24 cellular contexts compared by ENCODE assay signal in genomic region chr2:109727929-109728447, GRCh38.
"Had no signal": no experiment of that assay in that cellular context is flagged by ENCODE, and none has a peak within 500 bp of the region (broad histone marks: within the 10 kb centered on the region; RNA-seq: fewer than 3 reads in every experiment).

No MANE protein-coding gene starts in this region.

- FAIRE-seq: endothelial cell of umbilical vein, frontal cortex, TTC549 had no signal

- H3K4me1 ChIP-seq: SJCRH30, stomach had no signal

- DNase-seq: activated CD4-positive, alpha-beta T cell treated with anti-CD3 and anti-CD28 coated beads for 1 hour; activated effector memory CD4-positive, alpha-beta T cell treated with anti-CD3 and anti-CD28 coated beads, Interleukin-2, amount 50 U/mL, for 16 hours; activated naive CD4-positive, alpha-beta T cell treated with anti-CD3 and anti-CD28 coated beads, Interleukin-2, amount 50 U/mL, for 16 hours; activated naive CD8-positive, alpha-beta T cell treated with anti-CD3 and anti-CD28 coated beads, Interleukin-2, amount 50 U/mL, for 24 hours; activated T-cell treated with anti-CD3 and anti-CD28 coated beads for 4 hours; caudate nucleus; effector memory CD8-positive, alpha-beta T cell; glutamatergic neuron; hypothalamus; left ventricle myocardium superior; mesenchymal stem cell; naive B cell; occipital lobe; SJCRH30; stimulated activated CD4-positive, alpha-beta T cell treated with anti-CD3 and anti-CD28 coated beads, Interleukin-1b, Interleukin-23, amount 100 ng/mL, for 48 hours; stomach; T-cell had no signal

- H3K27me3 ChIP-seq: esophagus muscularis mucosa, SJCRH30, suprapubic skin, tibial nerve had no signal

- H3K27ac Mint-ChIP-seq: activated naive CD8-positive, alpha-beta T cell treated with anti-CD3 and anti-CD28 coated beads, Interleukin-2, amount 50 U/mL, for 24 hours; effector memory CD8-positive, alpha-beta T cell; naive B cell; stimulated activated memory B cell treated with anti-CD40 and anti-IgM and Interleukin-4, amounts not matched to agents 10 μg/mL and 1 μg/mL and 100 μg/mL, for 72 hours; T-cell had no signal

- H3K36me3 Mint-ChIP-seq: naive B cell; stimulated activated memory B cell treated with anti-CD40 and anti-IgM and Interleukin-4, amounts not matched to agents 10 μg/mL and 1 μg/mL and 100 μg/mL, for 72 hours; T-cell had no signal

- H3K27ac ChIP-seq: esophagus muscularis mucosa, SJCRH30, stomach, suprapubic skin had no signal

- ATAC-seq: activated naive CD8-positive, alpha-beta T cell treated with anti-CD3 and anti-CD28 coated beads, Interleukin-2, amount 50 U/mL, for 24 hours; effector memory CD8-positive, alpha-beta T cell; stimulated activated memory B cell treated with anti-CD40 and anti-IgM and Interleukin-4, amounts not matched to agents 10 μg/mL and 1 μg/mL and 100 μg/mL, for 72 hours; T-cell had no signal

- H3K36me3 ChIP-seq: esophagus muscularis mucosa, SJCRH30, stomach, suprapubic skin, tibial nerve had no signal

- H3K4me3 ChIP-seq: esophagus muscularis mucosa, SJCRH30, stomach, suprapubic skin, tibial nerve had no signal

- H3K9me3 Mint-ChIP-seq: activated naive CD8-positive, alpha-beta T cell treated with anti-CD3 and anti-CD28 coated beads, Interleukin-2, amount 50 U/mL, for 24 hours; effector memory CD8-positive, alpha-beta T cell; T-cell had no signal

- H3K4me1 Mint-ChIP-seq: activated naive CD8-positive, alpha-beta T cell treated with anti-CD3 and anti-CD28 coated beads, Interleukin-2, amount 50 U/mL, for 24 hours; naive B cell; stimulated activated memory B cell treated with anti-CD40 and anti-IgM and Interleukin-4, amounts not matched to agents 10 μg/mL and 1 μg/mL and 100 μg/mL, for 72 hours; T-cell had no signal

- H3K9me3 ChIP-seq: SJCRH30, stomach, suprapubic skin had no signal

- H3K4me3 Mint-ChIP-seq: activated naive CD8-positive, alpha-beta T cell treated with anti-CD3 and anti-CD28 coated beads, Interleukin-2, amount 50 U/mL, for 24 hours; effector memory CD8-positive, alpha-beta T cell; stimulated activated memory B cell treated with anti-CD40 and anti-IgM and Interleukin-4, amounts not matched to agents 10 μg/mL and 1 μg/mL and 100 μg/mL, for 72 hours; T-cell had no signal
